Comparison of ENCODE assay signal across 19 cellular contexts in the genomic region with DNA sequence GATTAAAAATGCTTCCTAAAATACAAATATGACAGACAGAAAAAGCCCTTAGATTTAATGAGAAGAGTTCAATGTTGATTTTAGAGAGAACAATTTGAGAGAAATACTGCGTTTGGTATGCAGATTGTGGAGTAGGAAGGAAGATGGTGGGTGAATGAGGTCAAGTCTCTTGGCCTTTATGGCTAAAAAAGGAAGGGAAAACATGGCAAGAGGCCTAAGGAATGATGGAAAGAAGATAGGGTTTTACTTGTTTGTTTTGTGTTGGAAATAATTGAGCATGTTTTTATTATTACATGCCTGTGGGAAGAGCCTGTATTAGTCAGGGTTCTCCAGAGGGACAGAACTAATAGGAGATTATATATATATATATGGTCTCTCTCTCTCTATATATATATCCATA.
"Had no signal": no experiment of that assay in that cellular context is flagged by ENCODE, and none has a peak within 500 bp of the region (broad histone marks: within the 10 kb centered on the region; RNA-seq: fewer than 3 reads in every experiment).

No MANE protein-coding gene starts in this region.

- ATAC-seq: effector memory CD8-positive, alpha-beta T cell; foreskin keratinocyte; naive thymus-derived CD4-positive, alpha-beta T cell had no signal

- H3K9me3 Mint-ChIP-seq: effector memory CD8-positive, alpha-beta T cell; nephron progenitor cell had no signal

- H3K36me3 ChIP-seq: esophagus squamous epithelium, neutrophil, ovary, right atrium auricular region, sigmoid colon, stomach, thoracic aorta had no signal

- H3K4me3 Mint-ChIP-seq: effector memory CD8-positive, alpha-beta T cell; naive thymus-derived CD4-positive, alpha-beta T cell; nephron progenitor cell had no signal

- H3K4me1 ChIP-seq: esophagus squamous epithelium, foreskin keratinocyte, right atrium auricular region, sigmoid colon, stomach had no signal

- H3K4me3 ChIP-seq: esophagus squamous epithelium, hepatocyte, ovary, right atrium auricular region, sigmoid colon, stomach, thoracic aorta had no signal

- H2AFZ ChIP-seq: hepatocyte had no signal

- H3K36me3 Mint-ChIP-seq: naive thymus-derived CD4-positive, alpha-beta T cell had no signal

- DNase-seq: cortex of kidney; effector memory CD8-positive, alpha-beta T cell; esophagus squamous epithelium; foreskin keratinocyte; kidney glomerular epithelial cell; naive thymus-derived CD4-positive, alpha-beta T cell; nephron progenitor cell; ovary; sigmoid colon; small intestine; stimulated activated CD4-positive, alpha-beta T cell treated with anti-CD3 and anti-CD28 coated beads, Interleukin-12 subunit alpha, Interleukin-12 subunit beta, amount 100 ng/mL, for 4 hours; stimulated activated naive CD4-positive, alpha-beta T cell; stomach; substantia nigra; trophoblast cell had no signal

- H3K9me3 ChIP-seq: esophagus squamous epithelium, neutrophil, ovary, sigmoid colon, stomach, thoracic aorta had no signal

- H3K4me2 ChIP-seq: hepatocyte had no signal

- H3K79me2 ChIP-seq: hepatocyte had no signal

- H3K27ac ChIP-seq: esophagus squamous epithelium, foreskin keratinocyte, hepatocyte, neutrophil, ovary, right atrium auricular region, sigmoid colon, stomach, thoracic aorta had no signal

- H3K4me1 Mint-ChIP-seq: naive thymus-derived CD4-positive, alpha-beta T cell; nephron progenitor cell had no signal

- H3K27ac Mint-ChIP-seq: effector memory CD8-positive, alpha-beta T cell; naive thymus-derived CD4-positive, alpha-beta T cell; nephron progenitor cell had no signal

- H3K27me3 ChIP-seq: hepatocyte, neutrophil, ovary, right atrium auricular region, sigmoid colon had no signal
